ENCODE assay signal across 8 cellular contexts in genomic region chr1:227886993-227887696, GRCh38.
DNase-seq lines count a peak whose midpoint lies in the region; ATAC-seq and TF ChIP-seq lines count a peak whose summit lies in the region.

No MANE protein-coding gene starts in this region.

- H3K9me3 ChIP-seq in lung (ENCODE audit: control insufficient read depth in 2 of 2, insufficient read depth in 1 of 2, low read length in 1 of 2) (peaks cover 0 to 2% of the 10 kb centered on the region in 2 donors), testis (no peaks in the 10 kb centered on the region)

- no peaks in the 10 kb centered on the region for H3K36me3 Mint-ChIP-seq in dendritic cell treated with granulocyte-macrophage colony-stimulating factor and Interleukin-4, amounts not matched to agents 40 ng/mL and 50 ng/mL, for 4 days (ENCODE audit: low read depth)

- no peaks in the 10 kb centered on the region for H3K36me3 ChIP-seq in BJ (ENCODE audit: control insufficient read depth, insufficient read depth, low read length)
- no peaks in the 10 kb centered on the region for H3K36me3 ChIP-seq in lung (ENCODE audit: control insufficient read depth in 2 of 2, insufficient read depth in 2 of 2, low read length in 2 of 2)
- no peaks in the 10 kb centered on the region for H3K36me3 ChIP-seq in testis (ENCODE audit: low read depth, missing control alignments)

- TF ChIP-seq CTCF in BJ (IDR thresholded peaks at IDR 0.05; ENCODE audit: insufficient read depth, low read depth, low read length) (no peak), lung (IDR thresholded peaks at IDR 0.05; ENCODE audit: control extremely low read depth, extremely low read depth) (no peak), testis (IDR thresholded peaks at IDR 0.05) (no peak)

- H3K4me3 Mint-ChIP-seq in dendritic cell treated with granulocyte-macrophage colony-stimulating factor and Interleukin-4, amounts not matched to agents 40 ng/mL and 50 ng/mL, for 4 days: peak overlapping the region; percentile 70

- POLR2A ChIA-PET in BJ (lab: Charles Lee): no interaction called here

- H3K27ac ChIP-seq in lung (ENCODE audit: low read depth in 1 of 2, low read length in 1 of 2): peak overlapping the region in 1 of 2 donors; percentile 46
- peak overlapping the region; percentile 86 to 88 for H3K27ac ChIP-seq in testis

- H3K4me3 ChIP-seq in BJ (ENCODE audit: low read depth, low read length) (peak overlapping the region; percentile 10), lung (no peak overlapping the region), testis (peak overlapping the region; percentile 49 to 69)

- ATAC-seq in lung (ENCODE audit: insufficient read depth, low FRiP score): no peak
- no peak for ATAC-seq in HG03159 (IDR thresholded peaks at IDR 0.05; ENCODE audit: unreplicated experiment)

- H3K4me1 Mint-ChIP-seq in dendritic cell treated with granulocyte-macrophage colony-stimulating factor and Interleukin-4, amounts not matched to agents 40 ng/mL and 50 ng/mL, for 4 days (ENCODE audit: low read depth): peaks cover 12% of the 10 kb centered on the region

- CTCF ChIA-PET in BJ (lab: Yijun Ruan, JAX): interaction anchor here (1.2 to 2.0 kb wide), 2 partner anchors 60 to 97 kb away, joined by 3 to 4 read pairs; partner anchors contain the start of gene WNT9A

- H3K27me3 Mint-ChIP-seq in dendritic cell treated with granulocyte-macrophage colony-stimulating factor and Interleukin-4, amounts not matched to agents 40 ng/mL and 50 ng/mL, for 4 days: peaks cover 4% of the 10 kb centered on the region

- no peak for TF ChIP-seq POLR2A in testis (IDR thresholded peaks at IDR 0.05)

- intact Hi-C loops in dendritic cell treated with granulocyte-macrophage colony-stimulating factor and Interleukin-4, amounts not matched to agents 40 ng/mL and 50 ng/mL, for 4 days (cut with micrococcal nuclease): loop anchor here (2.0 kb wide), 1 partner anchor 98 kb away; no protein-coding TSS in a partner anchor
- intact Hi-C loops in testis (cut with DNase I; ENCODE audit: low total_unique reads): loop anchor here (5.0 kb wide), 1 partner anchor 60 kb away; the partner anchor contains the start of gene WNT9A

- peak overlapping the region; percentile 16 for H3K27ac Mint-ChIP-seq in dendritic cell treated with granulocyte-macrophage colony-stimulating factor and Interleukin-4, amounts not matched to agents 40 ng/mL and 50 ng/mL, for 4 days

- H3K9me3 Mint-ChIP-seq in dendritic cell treated with granulocyte-macrophage colony-stimulating factor and Interleukin-4, amounts not matched to agents 40 ng/mL and 50 ng/mL, for 4 days: no peaks in the 10 kb centered on the region

- H3K27me3 ChIP-seq in BJ (ENCODE audit: control insufficient read depth, insufficient read depth, low read length) (no peaks in the 10 kb centered on the region; the same call in 1 of the 2 replicates), lung (ENCODE audit: control insufficient read depth, insufficient read depth) (no peaks in the 10 kb centered on the region), testis (no peaks in the 10 kb centered on the region)

- H3K4me1 ChIP-seq in lung (ENCODE audit: control insufficient read depth in 2 of 2, insufficient read depth in 2 of 2, low read length in 2 of 2) (peaks cover 0 to 10% of the 10 kb centered on the region in 2 donors), testis (peaks cover 17% of the 10 kb centered on the region)

- 2 to 8% methylated on average over 23 to 30 of the region's 30 CpGs for WGBS in lung, 2 donors
- WGBS in testis, 2 donors: 2% methylated on average over 30 of the region's 30 CpGs; no CpG with 5 or more reads in 1 of the 2 donors

- DNase-seq in BJ (ENCODE audit: low read depth) (no peak), NCI-H69 (lab: John Stamatoyannopoulos, UW) (peak; percentile 69), lung (ENCODE audit: low spot score) (peak; percentile 54), testis (peak; percentile 72), NCI-H748 (lab: John Stamatoyannopoulos, UW; ENCODE audit: unreplicated experiment) (no peak), dedifferentiated amniotic fluid mesenchymal stem cell (ENCODE audit: extremely low spot score) (no peak)

Comparison
In these comparisons a context has a peak if more than half of its experiments do, and no peak if none do; other contexts are left out.
1. DNase-seq: peak in NCI-H69 (single experiment), lung (single experiment) and testis (single experiment); none in BJ (single experiment), NCI-H748 (single experiment) and dedifferentiated amniotic fluid mesenchymal stem cell (single experiment).